8 cellular contexts compared by ENCODE assay signal in genomic region chr10:69800109-69800508, GRCh38. TPM values are rescaled to one million over a fixed set of nuclear protein-coding genes. Genes with fewer than 3 reads are reported as not detected.
DNase-seq lines count a peak whose midpoint lies in the region; ATAC-seq and TF ChIP-seq lines count a peak whose summit lies in the region.

No MANE protein-coding gene starts in this region.

- WGBS in psoas muscle, 3 donors, result 33 to 40% (median 36%) methylated on average over 3 of the region's 3 CpGs

- peaks cover 23% of the 10 kb centered on the region for H3K27me3 ChIP-seq in H7 (ENCODE audit: control insufficient read depth, insufficient read depth, low read length)
- H3K27me3 ChIP-seq in psoas muscle (ENCODE audit: insufficient read depth in 3 of 3, low read length in 2 of 3), result no peaks in the 10 kb centered on the region

- H3K27ac ChIP-seq in psoas muscle, result no peak overlapping the region

- peak; percentile 62 for TF ChIP-seq CTCF in psoas muscle (IDR thresholded peaks at IDR 0.05)

- in situ Hi-C loops in SK-MEL-5 (cut with HindIII; ENCODE audit: low pct_unique_long_range_greater_than_20kb, low sequenced_read_pairs), result no loop called here

- peaks cover 16% of the 10 kb centered on the region for H3K4me1 ChIP-seq in psoas muscle

- H3K4me3 ChIP-seq in H7 (ENCODE audit: insufficient read depth, low read depth, low read length) (no peak overlapping the region), psoas muscle (no peak overlapping the region)

- ATAC-seq in psoas muscle, result peak in 3 of 4 donors; percentile 24 to 43 (median 27)
- ATAC-seq in GM19395 (IDR thresholded peaks at IDR 0.05; ENCODE audit: unreplicated experiment), result no peak
- ATAC-seq in HG02610 (IDR thresholded peaks at IDR 0.05; ENCODE audit: unreplicated experiment), result no peak

- no peaks in the 10 kb centered on the region for H3K36me3 ChIP-seq in H7 (replicated peaks; ENCODE audit: control insufficient read depth, insufficient read depth, low read length)
- H3K36me3 ChIP-seq in psoas muscle (ENCODE audit: insufficient read depth in 1 of 2, low read depth in 1 of 2), result no peaks in the 10 kb centered on the region

- peak; percentile 16 to 40 for DNase-seq in AML-193 (lab: John Stamatoyannopoulos, UW)
- peak; percentile 79 for DNase-seq in H7
- DNase-seq in SK-MEL-5 (ENCODE audit: low read depth, low spot score), result peak; percentile 72
- peak; percentile 51 for DNase-seq in fibroblast of the conjunctiva (ENCODE audit: low read depth)
- no peak for DNase-seq in psoas muscle
- DNase-seq in NCI-H2029 (lab: John Stamatoyannopoulos, UW), result no peak

- intact Hi-C loops in psoas muscle (cut with DNase I), result loop anchor here (2.0 to 5.0 kb wide), 5 partner anchors 47 to 155 kb away; no protein-coding TSS in a partner anchor

- peaks cover 8% of the 10 kb centered on the region for H3K9me3 ChIP-seq in psoas muscle

RNA-seq across cellular contexts. Expression of gene COL13A1, which starts 1.6 kb away (rescaled TPM):
- total RNA-seq in H7 (2014; rRNA removed; shearing (Covaris generic)), result 16.6 and 18.0 TPM in 2 replicates
- total RNA-seq in SK-MEL-5 (2014; rRNA removed; shearing (Covaris generic)), result 0.11 TPM in 1 of 2 replicates, not detected in the other
- polyA plus RNA-seq in SK-MEL-5 (2015; cell fraction: cytosol; rRNA removed), result 0.22 and 0.30 TPM in 2 replicates
- polyA plus RNA-seq in SK-MEL-5 (2015; cell fraction: nucleus; rRNA removed), result 0.41 TPM in 1 of 2 replicates, not detected in the other
- total RNA-seq in psoas muscle, result 10 to 100 TPM in 1 of 4 donors, 1 to 10 TPM in 2, under 1 TPM in 1; 0.94 to 10.7 (median 3.2) TPM
- 1 to 10 TPM in 1 of 3 donors, under 1 TPM in 2; 0.35 to 2.9 (median 0.74) TPM for polyA plus RNA-seq in psoas muscle

Comparison
In these comparisons a context has a peak if more than half of its experiments do, and no peak if none do; other contexts are left out.
1. DNase-seq: peak in AML-193 (2 of 2), H7 (single experiment), SK-MEL-5 (single experiment) and fibroblast of the conjunctiva (single experiment); none in psoas muscle (0 of 2) and NCI-H2029 (single experiment).
2. ATAC-seq: peak in psoas muscle (3 of 4); none in GM19395 (single experiment) and HG02610 (single experiment).